In genomic region chr11:99019676-99020075, GRCh38 we compare ENCODE assay signal across 24 cellular contexts. TPM values are rescaled to one million over a fixed set of nuclear protein-coding genes. Genes with fewer than 3 reads are reported as not detected.
DNase-seq lines count a peak whose midpoint lies in the region; ATAC-seq and TF ChIP-seq lines count a peak whose summit lies in the region.
"Had no signal": no experiment of that assay in that cellular context is flagged by ENCODE, and none has a peak within 500 bp of the region (broad histone marks: within the 10 kb centered on the region; RNA-seq: fewer than 3 reads in every experiment).

No MANE protein-coding gene starts in this region.

- H2BK12ac ChIP-seq in trophoblast cell (ENCODE audit: low read length): no peak overlapping the region

- peaks cover 35% of the 10 kb centered on the region for H3K27me3 Mint-ChIP-seq in T-helper 1 cell treated with Interleukin-12 subunit alpha and Interleukin-12 subunit beta and Interleukin-4 antibody, amounts not matched to agents 30 μg/mL and 1 μg/mL, for 36 hours (ENCODE audit: low read depth)
- H3K27me3 Mint-ChIP-seq in mesothelial cell of epicardium (ENCODE audit: low read depth): peaks cover 32% of the 10 kb centered on the region

- H3K36me3 ChIP-seq in trophoblast cell (ENCODE audit: control insufficient read depth in 1 of 2, insufficient read depth in 2 of 2, low read length in 2 of 2): no peaks in the 10 kb centered on the region
- H3K36me3 ChIP-seq: esophagus squamous epithelium, lower lobe of right lung had no signal

- H3K14ac ChIP-seq in trophoblast cell (ENCODE audit: low read length): no peak overlapping the region

- H2AFZ ChIP-seq in trophoblast cell (ENCODE audit: insufficient read depth, low read length, poor library complexity): no peak overlapping the region

- H3K4me2 ChIP-seq in trophoblast cell (ENCODE audit: low read length): no peak overlapping the region

- H3K27ac Mint-ChIP-seq in T-helper 1 cell treated with Interleukin-12 subunit alpha and Interleukin-12 subunit beta and Interleukin-4 antibody, amounts not matched to agents 30 μg/mL and 1 μg/mL, for 36 hours: no peak overlapping the region
- no peak overlapping the region for H3K27ac Mint-ChIP-seq in mesothelial cell of epicardium
- H3K27ac Mint-ChIP-seq: activated T-helper 1 cell treated with anti-CD3 and anti-CD28 coated beads, Interleukin-12 subunit alpha, Interleukin-12 subunit beta, Interleukin-2, Interleukin-4 antibody, amounts not matched to agents 30 ng/mL and 10 ng/mL and 1 ng/mL, durations not matched to agents 14 hours and 24 hours and 36 hours had no signal

- H4K91ac ChIP-seq in trophoblast cell (ENCODE audit: low read depth, low read length): no peak overlapping the region

- no peak overlapping the region for H2AK5ac ChIP-seq in trophoblast cell (ENCODE audit: low read length)

- H3K36me3 Mint-ChIP-seq in T-helper 1 cell treated with Interleukin-12 subunit alpha and Interleukin-12 subunit beta and Interleukin-4 antibody, amounts not matched to agents 30 μg/mL and 1 μg/mL, for 36 hours (ENCODE audit: low read depth): no peaks in the 10 kb centered on the region
- H3K36me3 Mint-ChIP-seq in mesothelial cell of epicardium: no peaks in the 10 kb centered on the region

- H3K4ac ChIP-seq in trophoblast cell (ENCODE audit: low read depth, low read length): no peak overlapping the region

- H3K9me3 ChIP-seq in trophoblast cell (ENCODE audit: insufficient read depth, low read depth, low read length): no peaks in the 10 kb centered on the region
- H3K9me3 ChIP-seq: esophagus squamous epithelium, lower lobe of right lung had no signal

- H3K9me3 Mint-ChIP-seq in T-helper 1 cell treated with Interleukin-12 subunit alpha and Interleukin-12 subunit beta and Interleukin-4 antibody, amounts not matched to agents 30 μg/mL and 1 μg/mL, for 36 hours: no peaks in the 10 kb centered on the region
- H3K9me3 Mint-ChIP-seq in mesothelial cell of epicardium: no peaks in the 10 kb centered on the region
- H3K9me3 Mint-ChIP-seq: activated T-helper 1 cell treated with anti-CD3 and anti-CD28 coated beads, Interleukin-12 subunit alpha, Interleukin-12 subunit beta, Interleukin-2, Interleukin-4 antibody, amounts not matched to agents 30 ng/mL and 10 ng/mL and 1 ng/mL, durations not matched to agents 14 hours and 24 hours and 36 hours had no signal

- no peak overlapping the region for H3K27ac ChIP-seq in trophoblast cell (ENCODE audit: low read depth, low read length)
- H3K27ac ChIP-seq: esophagus squamous epithelium, lower lobe of right lung had no signal

- peak overlapping the region; percentile 23 for H3K4me3 Mint-ChIP-seq in T-helper 1 cell treated with Interleukin-12 subunit alpha and Interleukin-12 subunit beta and Interleukin-4 antibody, amounts not matched to agents 30 μg/mL and 1 μg/mL, for 36 hours
- peak overlapping the region; percentile 94 for H3K4me3 Mint-ChIP-seq in mesothelial cell of epicardium

- no peak overlapping the region for H3K18ac ChIP-seq in trophoblast cell (ENCODE audit: low read length)

- H3K79me1 ChIP-seq in trophoblast cell (ENCODE audit: low read length): no peaks in the 10 kb centered on the region

- no peak overlapping the region for H4K8ac ChIP-seq in trophoblast cell (ENCODE audit: low read depth, low read length)

- H3K4me3 ChIP-seq in trophoblast cell (ENCODE audit: low read depth, low read length): no peak overlapping the region

- peaks cover 4% of the 10 kb centered on the region for H3K4me1 Mint-ChIP-seq in T-helper 1 cell treated with Interleukin-12 subunit alpha and Interleukin-12 subunit beta and Interleukin-4 antibody, amounts not matched to agents 30 μg/mL and 1 μg/mL, for 36 hours (ENCODE audit: low read depth)
- peaks cover 32% of the 10 kb centered on the region for H3K4me1 Mint-ChIP-seq in mesothelial cell of epicardium

- TF ChIP-seq CTCF in mesothelial cell of epicardium (IDR thresholded peaks at IDR 0.05; ENCODE audit: unreplicated experiment): no peak

- H3K9ac ChIP-seq in trophoblast cell (ENCODE audit: low read length): no peak overlapping the region

- H3K27me3 ChIP-seq in trophoblast cell (ENCODE audit: insufficient read depth, low read length): no peaks in the 10 kb centered on the region

- no peak overlapping the region for H2BK5ac ChIP-seq in trophoblast cell (ENCODE audit: low read depth, low read length, poor library complexity)

- H3K4me1 ChIP-seq in trophoblast cell (ENCODE audit: control insufficient read depth in 1 of 2, insufficient read depth in 2 of 2, low read length in 2 of 2): peaks cover 4% of the 10 kb centered on the region in 2 experiments
- H3K4me1 ChIP-seq: lower lobe of right lung had no signal

- DNase-seq in T-helper 1 cell (no peak), mesothelial cell of epicardium (ENCODE audit: low spot score in 2 of 2, unreplicated experiment in 2 of 2) (no peak), AML-193 (lab: John Stamatoyannopoulos, UW) (no peak), trophoblast cell (no peak), HCEC 1CT (no peak)
- DNase-seq: activated CD4-positive, CD25-positive, alpha-beta regulatory T cell treated with anti-CD3 and anti-CD28 coated beads, Interleukin-2, amount 50 U/mL, for 72 hours; CD8-positive, alpha-beta memory T cell; effector CD4-positive, alpha-beta T cell; EL; esophagus squamous epithelium; H7; lower lobe of right lung; NCI-H2081 treated with DMSO at 0.1 percent for 48 hours; NCI-H524; SHP77 treated with DMSO at 0.1 percent for 48 hours; stimulated activated CD4-positive, alpha-beta T cell treated with anti-CD3 and anti-CD28 coated beads, Interleukin-12 subunit alpha, Interleukin-12 subunit beta, amount 100 ng/mL, for 4 hours had no signal

- no peak overlapping the region for H3K23ac ChIP-seq in trophoblast cell (ENCODE audit: low read length)

- ATAC-seq in SK-N-SH treated with all-trans-retinoic acid at 6 μM for 48 hours (peak; percentile 32), GM19395 (IDR thresholded peaks at IDR 0.05; ENCODE audit: unreplicated experiment) (no peak)

- WGBS in trophoblast cell (ENCODE audit: extremely low coverage, insufficient coverage, insufficient read length): no CpG with 5 or more reads among the region's 8 CpGs

- no peaks in the 10 kb centered on the region for H3K79me2 ChIP-seq in trophoblast cell (ENCODE audit: control insufficient read depth, insufficient read depth, low read length, poor library complexity)

- H4K12ac ChIP-seq in trophoblast cell (ENCODE audit: low read depth, low read length): no peak overlapping the region

- H2BK120ac ChIP-seq in trophoblast cell (ENCODE audit: insufficient read depth, low read length, poor library complexity): no peak overlapping the region

TF ChIP-seq in SK-N-SH treated with all-trans-retinoic acid at 6 μM for 48 hours, 23 proteins besides CTCF, POLR2A, EP300 and RAD21:
- no peak for TF ChIP-seq ESRRG (CRISPR knock-in tag; IDR thresholded peaks at IDR 0.05)
- TF ChIP-seq CSDC2 (CRISPR knock-in tag; IDR thresholded peaks at IDR 0.05): no peak
- no peak for TF ChIP-seq ARNTL (CRISPR knock-in tag; IDR thresholded peaks at IDR 0.05; ENCODE audit: borderline replicate concordance, low read depth)
- TF ChIP-seq GLIS3 (CRISPR knock-in tag; IDR thresholded peaks at IDR 0.05): no peak

RNA-seq across cellular contexts. Expression of gene CNTN5, which starts 1.1 kb away (rescaled TPM):
- total RNA-seq in mesothelial cell of epicardium: 13.6 to 18.0 TPM (median 17.7 TPM) in 3 replicates
- polyA plus RNA-seq in trophoblast cell (2013): 0.01 TPM in 2 replicates
- total RNA-seq: activated CD8-positive, alpha-beta memory T cell treated with anti-CD3 and anti-CD28 coated beads for 36 hours; activated T-helper 1 cell treated with anti-CD3 and anti-CD28 coated beads, Interleukin-12 subunit alpha, Interleukin-12 subunit beta, Interleukin-2, Interleukin-4 antibody, amounts not matched to agents 30 ng/mL and 10 ng/mL and 1 ng/mL, durations not matched to agents 14 hours and 24 hours and 36 hours; CD8-positive, alpha-beta memory T cell; glomerular endothelial cell; myocyte had no signal
- polyA plus RNA-seq: AG04450; CD8-positive, alpha-beta memory T cell had no signal
